Comparison of ENCODE assay signal across 8 cellular contexts in genomic region chr19:38898788-38899446, GRCh38. TPM values are rescaled to one million over a fixed set of nuclear protein-coding genes. Genes with fewer than 3 reads are reported as not detected.
DNase-seq lines count a peak whose midpoint lies in the region; ATAC-seq and TF ChIP-seq lines count a peak whose summit lies in the region.

No MANE protein-coding gene starts in this region.

- H3K4me3 ChIP-seq in fibroblast of lung (replicated peaks in 1 of 4; ENCODE audit: control extremely low read depth in 1 of 4, insufficient read depth in 1 of 4, low read depth in 3 of 4, low read length in 4 of 4): peak overlapping the region; percentile 55 to 92 (median 72)
- peak overlapping the region; percentile 84 for H3K4me3 ChIP-seq in osteoblast (ENCODE audit: insufficient read depth, low read length)

- H3K9me3 Mint-ChIP-seq in T-helper 2 cell treated with Interferon-gamma antibody and Interleukin-4, amounts not matched to agents 5 μg/mL and 100 μg/mL, for 36 hours: no peaks in the 10 kb centered on the region

- H3K79me2 ChIP-seq in fibroblast of lung (ENCODE audit: control insufficient read depth, insufficient read depth, low read length): peaks cover 5% of the 10 kb centered on the region
- peaks cover 59% of the 10 kb centered on the region for H3K79me2 ChIP-seq in osteoblast (ENCODE audit: insufficient read depth, low read length)

- ATAC-seq in SK-N-SH treated with all-trans-retinoic acid at 6 μM for 48 hours: peak; percentile 2
- no peak for ATAC-seq in HG02642 (IDR thresholded peaks at IDR 0.05; ENCODE audit: poor library complexity, unreplicated experiment)

- H3K4me2 ChIP-seq in fibroblast of lung (ENCODE audit: extremely low read depth, insufficient read depth, low read length): peak overlapping the region; percentile 79
- peak overlapping the region; percentile 99 for H3K4me2 ChIP-seq in osteoblast (ENCODE audit: insufficient read depth, low read length)

- no peaks in the 10 kb centered on the region for H3K4me1 ChIP-seq in fibroblast of lung (ENCODE audit: control insufficient read depth, extremely low read depth, insufficient read depth, low read length)
- peaks cover 17% of the 10 kb centered on the region for H3K4me1 ChIP-seq in osteoblast (ENCODE audit: insufficient read depth, low read length)

- H3K27ac Mint-ChIP-seq in T-helper 2 cell treated with Interferon-gamma antibody and Interleukin-4, amounts not matched to agents 5 μg/mL and 100 μg/mL, for 36 hours: peak overlapping the region; percentile 98

- peaks cover 10% of the 10 kb centered on the region for H3K36me3 Mint-ChIP-seq in T-helper 2 cell treated with Interferon-gamma antibody and Interleukin-4, amounts not matched to agents 5 μg/mL and 100 μg/mL, for 36 hours (ENCODE audit: low read depth)

- H3K27me3 Mint-ChIP-seq in T-helper 2 cell treated with Interferon-gamma antibody and Interleukin-4, amounts not matched to agents 5 μg/mL and 100 μg/mL, for 36 hours (ENCODE audit: low read depth): no peaks in the 10 kb centered on the region

- TF ChIP-seq CTCF in fibroblast of lung (conservative IDR thresholded peaks at IDR 0.05 in 1 of 2, IDR thresholded peaks at IDR 0.05 in 1 of 2; ENCODE audit: low read depth in 1 of 2, low read length in 2 of 2) (no peak), osteoblast (IDR thresholded peaks at IDR 0.05; ENCODE audit: extremely low read depth, low read depth, low read length) (no peak)

- H4K20me1 ChIP-seq in fibroblast of lung (ENCODE audit: control insufficient read depth, extremely low read depth, insufficient read depth, low read length) (no peaks in the 10 kb centered on the region), osteoblast (ENCODE audit: insufficient read depth, low read length) (peaks cover 6% of the 10 kb centered on the region)

- H3K27ac ChIP-seq in fibroblast of lung (ENCODE audit: insufficient read depth, low read length): peak overlapping the region; percentile 75
- H3K27ac ChIP-seq in osteoblast (ENCODE audit: low read depth, low read length): peak overlapping the region; percentile 79

- no peaks in the 10 kb centered on the region for H3K27me3 ChIP-seq in fibroblast of lung (ENCODE audit: control insufficient read depth, insufficient read depth, low read length)
- H3K27me3 ChIP-seq in osteoblast (ENCODE audit: insufficient read depth, low read length): no peaks in the 10 kb centered on the region

- H3K4me3 Mint-ChIP-seq in T-helper 2 cell treated with Interferon-gamma antibody and Interleukin-4, amounts not matched to agents 5 μg/mL and 100 μg/mL, for 36 hours: peak overlapping the region; percentile 100

- H3K36me3 ChIP-seq in fibroblast of lung (ENCODE audit: control insufficient read depth, insufficient read depth, low read length): no peaks in the 10 kb centered on the region
- no peaks in the 10 kb centered on the region for H3K36me3 ChIP-seq in osteoblast (ENCODE audit: insufficient read depth, low read length)

- H3K9me3 ChIP-seq in fibroblast of lung (ENCODE audit: control insufficient read depth, insufficient read depth, low read depth, low read length) (no peaks in the 10 kb centered on the region), osteoblast (ENCODE audit: low read depth, low read length) (no peaks in the 10 kb centered on the region)

- H3K4me1 Mint-ChIP-seq in T-helper 2 cell treated with Interferon-gamma antibody and Interleukin-4, amounts not matched to agents 5 μg/mL and 100 μg/mL, for 36 hours (ENCODE audit: low read depth): peaks cover 23% of the 10 kb centered on the region

- H3K9ac ChIP-seq in fibroblast of lung (ENCODE audit: insufficient read depth, low read length): peak overlapping the region; percentile 70

- peak overlapping the region; percentile 84 for H2AFZ ChIP-seq in fibroblast of lung (ENCODE audit: low read length)
- peak overlapping the region; percentile 97 for H2AFZ ChIP-seq in osteoblast (ENCODE audit: low read length)

- DNase-seq in T-helper 2 cell treated with Interferon-gamma antibody and Interleukin-4, amounts not matched to agents 5 μg/mL and 100 μg/mL, for 36 hours (ENCODE audit: low spot score): no peak
- no peak for DNase-seq in T-helper 2 cell
- DNase-seq in fibroblast of lung (ENCODE audit: low read depth in 2 of 2): peak; percentile 12 to 13
- DNase-seq in osteoblast (ENCODE audit: insufficient read length, low spot score, missing footprints): peak; percentile 87
- DNase-seq in NCI-H226: no peak
- no peak for DNase-seq in NOMO-1 treated with dmso at 0.1 percent for 144 hours (lab: John Stamatoyannopoulos, UW; ENCODE audit: unreplicated experiment)

TF ChIP-seq in SK-N-SH treated with all-trans-retinoic acid at 6 μM for 48 hours, 23 proteins besides CTCF, POLR2A, EP300 and RAD21:
- TF ChIP-seq BACH2 (CRISPR knock-in tag; IDR thresholded peaks at IDR 0.05; ENCODE audit: borderline replicate concordance) (no peak), ZNF565 (CRISPR knock-in tag; conservative IDR thresholded peaks at IDR 0.05; ENCODE audit: low read depth) (no peak), ZNF8 (CRISPR knock-in tag; IDR thresholded peaks at IDR 0.05) (no peak), PPARA (CRISPR knock-in tag; IDR thresholded peaks at IDR 0.05; ENCODE audit: borderline replicate concordance) (no peak), GLIS3 (CRISPR knock-in tag; IDR thresholded peaks at IDR 0.05) (no peak), CSDC2 (CRISPR knock-in tag; IDR thresholded peaks at IDR 0.05) (no peak), ZFP3 (CRISPR knock-in tag; IDR thresholded peaks at IDR 0.05) (no peak), ZC3H10 (CRISPR knock-in tag; IDR thresholded peaks at IDR 0.05) (no peak), TOX (CRISPR knock-in tag; IDR thresholded peaks at IDR 0.05; ENCODE audit: borderline replicate concordance) (no peak)
- TF ChIP-seq, protein P1, sequence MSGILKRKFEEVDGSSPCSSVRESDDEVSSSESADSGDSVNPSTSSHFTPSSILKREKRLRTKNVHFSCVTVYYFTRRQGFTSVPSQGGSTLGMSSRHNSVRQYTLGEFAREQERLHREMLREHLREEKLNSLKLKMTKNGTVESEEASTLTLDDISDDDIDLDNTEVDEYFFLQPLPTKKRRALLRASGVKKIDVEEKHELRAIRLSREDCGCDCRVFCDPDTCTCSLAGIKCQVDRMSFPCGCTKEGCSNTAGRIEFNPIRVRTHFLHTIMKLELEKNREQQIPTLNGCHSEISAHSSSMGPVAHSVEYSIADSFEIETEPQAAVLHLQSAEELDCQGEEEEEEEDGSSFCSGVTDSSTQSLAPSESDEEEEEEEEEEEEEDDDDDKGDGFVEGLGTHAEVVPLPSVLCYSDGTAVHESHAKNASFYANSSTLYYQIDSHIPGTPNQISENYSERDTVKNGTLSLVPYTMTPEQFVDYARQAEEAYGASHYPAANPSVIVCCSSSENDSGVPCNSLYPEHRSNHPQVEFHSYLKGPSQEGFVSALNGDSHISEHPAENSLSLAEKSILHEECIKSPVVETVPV (CRISPR knock-in tag; IDR thresholded peaks at IDR 0.05): no peak

RNA-seq across cellular contexts. Expression of gene SIRT2, which starts 0.5 kb away (rescaled TPM):
- total RNA-seq in fibroblast of lung (50.8 and 51.7 TPM in 2 replicates), osteoblast (76.9 and 77.4 TPM in 2 replicates)
- polyA plus RNA-seq in fibroblast of lung: 38.7 and 45.4 TPM in 2 replicates
- 43.4 and 47.9 TPM in 2 replicates for polyA plus RNA-seq in fibroblast of lung (2012)
- polyA minus RNA-seq in fibroblast of lung (ENCODE audit: low replicate concordance): 86.2 and 118 TPM in 2 replicates

RNA-seq across cellular contexts. Expression of gene NFKBIB, which starts 0.9 kb away (rescaled TPM):
- total RNA-seq in fibroblast of lung (8.2 and 10.9 TPM in 2 replicates), osteoblast (9.1 and 12.7 TPM in 2 replicates)
- polyA plus RNA-seq in fibroblast of lung: 8.3 and 9.8 TPM in 2 replicates
- polyA plus RNA-seq in fibroblast of lung (2012): 15.1 and 19.8 TPM in 2 replicates
- 2.6 and 4.3 TPM in 2 replicates for polyA minus RNA-seq in fibroblast of lung (ENCODE audit: low replicate concordance)

RNA-seq across cellular contexts. Expression of gene CCER2, which starts 13.1 kb away (rescaled TPM):
- total RNA-seq in fibroblast of lung (not detected in 2 replicates), osteoblast (not detected in 2 replicates)
- polyA plus RNA-seq in fibroblast of lung: 0.06 TPM in 1 of 2 replicates, not detected in the other
- polyA plus RNA-seq in fibroblast of lung (2012): 0.28 TPM in 1 of 2 replicates, not detected in the other
- not detected in 2 replicates for polyA minus RNA-seq in fibroblast of lung (ENCODE audit: low replicate concordance)

RNA-seq across cellular contexts. Expression of gene RINL, which starts 20.8 kb away (rescaled TPM):
- 2.6 and 3.5 TPM in 2 replicates for total RNA-seq in fibroblast of lung
- 0.59 and 0.86 TPM in 2 replicates for polyA plus RNA-seq in fibroblast of lung
- polyA plus RNA-seq in fibroblast of lung (2012): 1.1 and 1.7 TPM in 2 replicates
- polyA minus RNA-seq in fibroblast of lung (ENCODE audit: low replicate concordance): 1.6 TPM in 1 of 2 replicates, not detected in the other
- 2.5 and 3.2 TPM in 2 replicates for total RNA-seq in osteoblast

RNA-seq across cellular contexts. Expression of gene SARS2, which starts 31.6 kb away (rescaled TPM):
- total RNA-seq in fibroblast of lung: 5.6 and 10.4 TPM in 2 replicates
- 7.2 and 10.1 TPM in 2 replicates for polyA plus RNA-seq in fibroblast of lung
- polyA plus RNA-seq in fibroblast of lung (2012): 13.1 and 17.0 TPM in 2 replicates
- 17.2 and 19.9 TPM in 2 replicates for polyA minus RNA-seq in fibroblast of lung (ENCODE audit: low replicate concordance)
- 20.3 and 21.7 TPM in 2 replicates for total RNA-seq in osteoblast

Comparison
In these comparisons a context has a peak if more than half of its experiments do, and no peak if none do; other contexts are left out.
1. DNase-seq: peak in fibroblast of lung (2 of 2) and osteoblast (single experiment); none in T-helper 2 cell treated with Interferon-gamma antibody and Interleukin-4, amounts not matched to agents 5 μg/mL and 100 μg/mL, for 36 hours (single experiment), T-helper 2 cell (0 of 5), NCI-H226 (single experiment) and NOMO-1 treated with dmso at 0.1 percent for 144 hours (single experiment).